ENCODE assay signal across 12 cellular contexts in genomic region chr7:155345490-155345889, GRCh38. TPM values are rescaled to one million over a fixed set of nuclear protein-coding genes. Genes with fewer than 3 reads are reported as not detected.
DNase-seq lines count a peak whose midpoint lies in the region; ATAC-seq and TF ChIP-seq lines count a peak whose summit lies in the region.
"Had no signal": no experiment of that assay in that cellular context is flagged by ENCODE, and none has a peak within 500 bp of the region (broad histone marks: within the 10 kb centered on the region; RNA-seq: fewer than 3 reads in every experiment).

No MANE protein-coding gene starts in this region.

- in situ Hi-C loops in mammary epithelial cell (cut with MboI; ENCODE audit: low sequenced_read_pairs in 2 of 2): loop anchor here in 1 of 2 donors (25.0 kb wide), 1 partner anchor 408 kb away; no protein-coding TSS in a partner anchor

- no peaks in the 10 kb centered on the region for H3K9me3 Mint-ChIP-seq in MCF 10A (ENCODE audit: unreplicated experiment)
- H3K9me3 Mint-ChIP-seq in activated naive CD8-positive, alpha-beta T cell treated with anti-CD3 and anti-CD28 coated beads, Interleukin-2, amount 50 U/mL, for 24 hours: no peaks in the 10 kb centered on the region
- H3K9me3 Mint-ChIP-seq in stimulated activated naive B cell treated with anti-CD40 and anti-IgM and Interleukin-4, amounts not matched to agents 10 μg/mL and 1 μg/mL and 100 μg/mL, for 72 hours: peaks cover 0 to 6% of the 10 kb centered on the region in 2 donors
- H3K9me3 Mint-ChIP-seq: effector memory CD8-positive, alpha-beta T cell had no signal

- no peak overlapping the region for H3K27ac Mint-ChIP-seq in MCF 10A (ENCODE audit: low read depth, unreplicated experiment)
- no peak overlapping the region for H3K27ac Mint-ChIP-seq in activated naive CD8-positive, alpha-beta T cell treated with anti-CD3 and anti-CD28 coated beads, Interleukin-2, amount 50 U/mL, for 24 hours
- peak overlapping the region; percentile 75 for H3K27ac Mint-ChIP-seq in stimulated activated naive B cell treated with anti-CD40 and anti-IgM and Interleukin-4, amounts not matched to agents 10 μg/mL and 1 μg/mL and 100 μg/mL, for 72 hours
- H3K27ac Mint-ChIP-seq: effector memory CD8-positive, alpha-beta T cell had no signal

- no peaks in the 10 kb centered on the region for H3K9me3 ChIP-seq in mammary epithelial cell (replicated peaks; ENCODE audit: insufficient read depth, low read length)
- H3K9me3 ChIP-seq: HAP-1, heart left ventricle, testis had no signal

- BruUV-seq in mammary epithelial cell (replicated peaks; lab: Mats Ljungman, UMichigan): no TSS peak
- BruUV-seq in MCF 10A (replicated peaks; lab: Mats Ljungman, UMichigan): no TSS peak

- no peak overlapping the region for H2AFZ ChIP-seq in mammary epithelial cell (ENCODE audit: low read depth, low read length)

- H3K36me3 ChIP-seq in mammary epithelial cell (ENCODE audit: insufficient read depth, low read length): no peaks in the 10 kb centered on the region
- H3K36me3 ChIP-seq: HAP-1, heart left ventricle had no signal

- H3K4me3 ChIP-seq in mammary epithelial cell (replicated peaks in 1 of 3; ENCODE audit: insufficient read depth in 1 of 3, low read depth in 2 of 3, low read length in 3 of 3): no peak overlapping the region

- H3K4me3 Mint-ChIP-seq in MCF 10A (ENCODE audit: unreplicated experiment): no peak overlapping the region
- H3K4me3 Mint-ChIP-seq in activated naive CD8-positive, alpha-beta T cell treated with anti-CD3 and anti-CD28 coated beads, Interleukin-2, amount 50 U/mL, for 24 hours: peak overlapping the region; percentile 68
- H3K4me3 Mint-ChIP-seq in stimulated activated naive B cell treated with anti-CD40 and anti-IgM and Interleukin-4, amounts not matched to agents 10 μg/mL and 1 μg/mL and 100 μg/mL, for 72 hours: peak overlapping the region in 1 of 2 donors; percentile 76

- POLR2A ChIA-PET in MCF 10A (lab: Yijun Ruan, JAX): interaction anchor here (0.7 to 2.1 kb wide), 4 partner anchors 46 to 418 kb away, joined by 3 to 12 read pairs (median 4); no protein-coding TSS in a partner anchor

- DNase-seq in mammary epithelial cell (no peak), MCF 10A (ENCODE audit: unreplicated experiment) (no peak), erythroblast (lab: John Stamatoyannopoulos, UW) (no peak), NCI-H748 treated with DMSO at 0.1 percent for 48 hours (lab: John Stamatoyannopoulos, UW) (no peak), OCI-M1 (lab: John Stamatoyannopoulos, UW) (no peak)
- DNase-seq in activated naive CD8-positive, alpha-beta T cell treated with anti-CD3 and anti-CD28 coated beads, Interleukin-2, amount 50 U/mL, for 24 hours: no peak
- no peak for DNase-seq in stimulated activated naive B cell treated with anti-CD40 and anti-IgM and Interleukin-4, amounts not matched to agents 10 μg/mL and 1 μg/mL and 100 μg/mL, for 72 hours

- H3K27me3 ChIP-seq in mammary epithelial cell (ENCODE audit: insufficient read depth, low read length): no peaks in the 10 kb centered on the region
- H3K27me3 ChIP-seq: testis had no signal

- dilution Hi-C loops in mammary epithelial cell (cut with HindIII; ENCODE audit: low sequenced_read_pairs): loop anchor here (5.0 kb wide), 1 partner anchor 158 kb away; no protein-coding TSS in a partner anchor

- TF ChIP-seq POLR2A in erythroblast (IDR thresholded peaks at IDR 0.05; ENCODE audit: low read length): no peak

- H3K27me3 Mint-ChIP-seq in MCF 10A (ENCODE audit: insufficient read depth, unreplicated experiment): peaks cover 6% of the 10 kb centered on the region
- peaks cover 6% of the 10 kb centered on the region for H3K27me3 Mint-ChIP-seq in activated naive CD8-positive, alpha-beta T cell treated with anti-CD3 and anti-CD28 coated beads, Interleukin-2, amount 50 U/mL, for 24 hours
- H3K27me3 Mint-ChIP-seq in stimulated activated naive B cell treated with anti-CD40 and anti-IgM and Interleukin-4, amounts not matched to agents 10 μg/mL and 1 μg/mL and 100 μg/mL, for 72 hours: peaks cover 9 to 10% of the 10 kb centered on the region in 2 donors
- H3K27me3 Mint-ChIP-seq: effector memory CD8-positive, alpha-beta T cell had no signal

- WGBS in mammary epithelial cell (ENCODE audit: low coverage, missing lambda C conversion rate): 46% methylated on average over 2 of the region's 2 CpGs

- no peaks in the 10 kb centered on the region for H3K4me1 ChIP-seq in mammary epithelial cell (ENCODE audit: insufficient read depth, low read length)

- H4K20me1 ChIP-seq in mammary epithelial cell (ENCODE audit: insufficient read depth, low read length): no peaks in the 10 kb centered on the region

- intact Hi-C loops in mammary epithelial cell (cut with micrococcal nuclease) (loop anchor here (1.0 to 5.0 kb wide), 5 partner anchors 47 to 418 kb away; partner anchors contain the start of gene PAXIP1), MCF 10A (cut with micrococcal nuclease) (loop anchor here (1.0 to 10.0 kb wide), 4 partner anchors 47 to 417 kb away; partner anchors contain the start of gene PAXIP1)

- no peak overlapping the region for H3K27ac ChIP-seq in mammary epithelial cell (ENCODE audit: insufficient read depth, low read depth, low read length)
- H3K27ac ChIP-seq: heart left ventricle, testis had no signal

- H3K79me2 ChIP-seq in mammary epithelial cell (ENCODE audit: insufficient read depth, low read length): no peaks in the 10 kb centered on the region

- H3K4me1 Mint-ChIP-seq in MCF 10A (ENCODE audit: insufficient read depth, unreplicated experiment): peaks cover 4% of the 10 kb centered on the region
- H3K4me1 Mint-ChIP-seq in activated naive CD8-positive, alpha-beta T cell treated with anti-CD3 and anti-CD28 coated beads, Interleukin-2, amount 50 U/mL, for 24 hours: peaks cover 5% of the 10 kb centered on the region
- H3K4me1 Mint-ChIP-seq in stimulated activated naive B cell treated with anti-CD40 and anti-IgM and Interleukin-4, amounts not matched to agents 10 μg/mL and 1 μg/mL and 100 μg/mL, for 72 hours: peaks cover 16 to 25% of the 10 kb centered on the region in 2 donors

- no peak overlapping the region for H3K9ac ChIP-seq in mammary epithelial cell (ENCODE audit: insufficient read depth, low read length)

- CTCF ChIA-PET in mammary epithelial cell (lab: Charles Lee; ENCODE audit: low non-redundant PET): interaction anchor here (0.6 to 0.9 kb wide), 2 partner anchors 382 to 416 kb away, joined by 4 to 8 read pairs; no protein-coding TSS in a partner anchor
- CTCF ChIA-PET in MCF 10A (lab: Yijun Ruan, JAX): interaction anchor here (0.6 to 4.4 kb wide), 47 partner anchors 10 to 705 kb away, joined by 3 to 65 read pairs (median 4); partner anchors contain the start of gene INSIG1

- TF ChIP-seq CTCF in mammary epithelial cell (conservative IDR thresholded peaks at IDR 0.05 in 1 of 2, IDR thresholded peaks at IDR 0.05 in 1 of 2; ENCODE audit: extremely low read depth in 1 of 2, insufficient read depth in 1 of 2, low read depth in 1 of 2, low read length in 2 of 2) (no peak), MCF 10A (IDR thresholded peaks at IDR 0.05; ENCODE audit: unreplicated experiment) (no peak)

- no peaks in the 10 kb centered on the region for H3K36me3 Mint-ChIP-seq in MCF 10A (ENCODE audit: insufficient read depth, unreplicated experiment)
- H3K36me3 Mint-ChIP-seq in activated naive CD8-positive, alpha-beta T cell treated with anti-CD3 and anti-CD28 coated beads, Interleukin-2, amount 50 U/mL, for 24 hours (ENCODE audit: low read depth): no peaks in the 10 kb centered on the region
- no peaks in the 10 kb centered on the region for H3K36me3 Mint-ChIP-seq in stimulated activated naive B cell treated with anti-CD40 and anti-IgM and Interleukin-4, amounts not matched to agents 10 μg/mL and 1 μg/mL and 100 μg/mL, for 72 hours

- ATAC-seq in HG02981 (IDR thresholded peaks at IDR 0.05; ENCODE audit: unreplicated experiment): peak; percentile 1
- ATAC-seq in activated naive CD8-positive, alpha-beta T cell treated with anti-CD3 and anti-CD28 coated beads, Interleukin-2, amount 50 U/mL, for 24 hours: no peak
- no peak for ATAC-seq in stimulated activated naive B cell treated with anti-CD40 and anti-IgM and Interleukin-4, amounts not matched to agents 10 μg/mL and 1 μg/mL and 100 μg/mL, for 72 hours (replicated peaks)

- peak overlapping the region; percentile 97 for H3K4me2 ChIP-seq in mammary epithelial cell (ENCODE audit: insufficient read depth, low read depth, low read length)

RNA-seq across cellular contexts. Expression of gene INSIG1, which starts 47.8 kb away (rescaled TPM):
- total RNA-seq in mammary epithelial cell (10 to 100 TPM; 64.8 to 71.7 TPM), MCF 10A (2022) (11.2 and 12.4 TPM in 2 replicates)
- polyA plus RNA-seq in mammary epithelial cell: 89.4 TPM
- polyA minus RNA-seq in mammary epithelial cell: 157 TPM
